In the genomic region with DNA sequence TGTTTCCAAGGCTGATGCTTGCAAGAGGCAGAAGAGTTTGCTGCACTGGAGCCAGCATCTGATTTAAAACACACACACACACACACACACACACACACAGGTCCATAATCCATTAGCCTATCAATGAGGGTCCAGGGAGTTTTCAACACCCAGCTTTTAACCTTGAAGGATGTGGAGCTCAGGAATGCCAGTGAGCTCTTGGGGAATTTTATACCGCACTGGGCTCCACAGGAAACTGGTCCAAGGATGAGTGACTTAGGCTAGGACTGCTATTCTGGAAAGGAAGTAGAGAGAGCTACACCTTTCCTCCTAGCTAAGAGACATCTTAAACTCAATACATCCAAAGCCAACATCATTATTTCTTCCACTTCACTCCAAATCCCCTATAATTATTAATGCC, we compare ENCODE assay signal across 11 cellular contexts. TPM values are rescaled to one million over a fixed set of nuclear protein-coding genes. Genes with fewer than 3 reads are reported as not detected.
DNase-seq lines count a peak whose midpoint lies in the region; ATAC-seq and TF ChIP-seq lines count a peak whose summit lies in the region.
"Had no signal": no experiment of that assay in that cellular context is flagged by ENCODE, and none has a peak within 500 bp of the region (broad histone marks: within the 10 kb centered on the region; RNA-seq: fewer than 3 reads in every experiment).

No MANE protein-coding gene starts in this region.

- H3K27ac ChIP-seq in SK-N-SH (ENCODE audit: low read depth in 2 of 2, low read length in 1 of 2) (no peak overlapping the region; a peak in 1 of 4 replicates), left lung (no peak overlapping the region)
- H3K27ac ChIP-seq: RWPE1 had no signal

- H3K4me3 ChIP-seq in SK-N-SH (ENCODE audit: low read depth in 2 of 2, low read length in 1 of 2) (no peak overlapping the region), left lung (no peak overlapping the region)

- H2AFZ ChIP-seq in SK-N-SH (ENCODE audit: low read depth) = peak overlapping the region; percentile 95; the same call in 1 of the 2 replicates

- intact Hi-C loops in left lung (cut with DNase I) = no loop called here

- H3K27ac Mint-ChIP-seq in HFFc6 (no peak overlapping the region), brain (peak overlapping the region in 1 of 5 experiments; percentile 15), osteocyte (ENCODE audit: unreplicated experiment) (no peak overlapping the region)

- no peaks in the 10 kb centered on the region for H4K20me1 ChIP-seq in SK-N-SH (ENCODE audit: insufficient read depth)

- peaks cover 0 to 30% of the 10 kb centered on the region in 2 experiments; a peak in 2 of 4 replicates for H3K4me1 ChIP-seq in SK-N-SH (ENCODE audit: control insufficient read depth in 1 of 2, insufficient read depth in 2 of 2, low read depth in 1 of 2, low read length in 1 of 2)
- peaks cover 0 to 32% of the 10 kb centered on the region in 2 donors for H3K4me1 ChIP-seq in left lung

- H3F3A ChIP-seq in SK-N-SH (replicated peaks; ENCODE audit: insufficient read depth) = peaks cover 14% of the 10 kb centered on the region

- peak overlapping the region; percentile 96 for H3K4me2 ChIP-seq in SK-N-SH

- no peaks in the 10 kb centered on the region for H3K9me2 ChIP-seq in SK-N-SH

- no peaks in the 10 kb centered on the region for H3K36me3 Mint-ChIP-seq in HFFc6 (ENCODE audit: low read depth)
- no peaks in the 10 kb centered on the region for H3K36me3 Mint-ChIP-seq in brain
- H3K36me3 Mint-ChIP-seq in osteocyte (ENCODE audit: unreplicated experiment) = no peaks in the 10 kb centered on the region

- no peak for TF ChIP-seq RAD21 in SK-N-SH (IDR thresholded peaks at IDR 0.05; ENCODE audit: low read length)

- 0 out of 2 replicates have a peak, but pooled peaks cover 4% of the 10 kb centered on the region for H3K27me3 ChIP-seq in SK-N-SH (ENCODE audit: insufficient read depth)
- peaks cover 6 to 58% of the 10 kb centered on the region in 2 donors for H3K27me3 ChIP-seq in left lung

- POLR2A ChIA-PET in SK-N-SH (lab: Yijun Ruan, JAX) = no interaction called here

- no peak for TF ChIP-seq CTCF in SK-N-SH (IDR thresholded peaks at IDR 0.05)
- TF ChIP-seq CTCF in HFFc6 (IDR thresholded peaks at IDR 0.05) = no peak
- TF ChIP-seq CTCF in brain (conservative IDR thresholded peaks at IDR 0.05) = no peak
- TF ChIP-seq CTCF in osteocyte (IDR thresholded peaks at IDR 0.05) = no peak
- no peak for TF ChIP-seq CTCF in left lung (IDR thresholded peaks at IDR 0.05)

- no peaks in the 10 kb centered on the region for H3K9me3 ChIP-seq in SK-N-SH
- H3K9me3 ChIP-seq in left lung = no peaks in the 10 kb centered on the region

- no peak overlapping the region for H3K9ac ChIP-seq in SK-N-SH

- H3K79me2 ChIP-seq in SK-N-SH (ENCODE audit: insufficient read depth) = no peaks in the 10 kb centered on the region; the same call in 1 of the 2 replicates

- no peaks in the 10 kb centered on the region for H3K9me3 Mint-ChIP-seq in HFFc6
- no peaks in the 10 kb centered on the region for H3K9me3 Mint-ChIP-seq in brain
- H3K9me3 Mint-ChIP-seq in osteocyte (ENCODE audit: unreplicated experiment) = no peaks in the 10 kb centered on the region

- WGBS in SK-N-SH (ENCODE audit: low lambda C conversion rate) = 100% methylated on average over 1 of the region's 1 CpG

- ATAC-seq in SK-N-SH treated with all-trans-retinoic acid at 6 μM for 48 hours = no peak
- ATAC-seq in left lung = no peak
- no peak for ATAC-seq in HG02623 (IDR thresholded peaks at IDR 0.05; ENCODE audit: unreplicated experiment)

- no peaks in the 10 kb centered on the region for H3K36me3 ChIP-seq in SK-N-SH (replicated peaks in 1 of 2; ENCODE audit: control insufficient read depth in 1 of 2, insufficient read depth in 2 of 2, low read length in 1 of 2)
- no peaks in the 10 kb centered on the region for H3K36me3 ChIP-seq in left lung

- no peak for TF ChIP-seq EP300 in SK-N-SH (IDR thresholded peaks at IDR 0.05; ENCODE audit: borderline replicate concordance in 1 of 2, low read depth in 1 of 2, low read length in 1 of 2)

- H3K4me1 Mint-ChIP-seq in HFFc6 (ENCODE audit: low read depth) (peaks cover 25% of the 10 kb centered on the region), brain (peaks cover 26% of the 10 kb centered on the region), osteocyte (ENCODE audit: unreplicated experiment) (peaks cover 26% of the 10 kb centered on the region)

- H3K4me3 Mint-ChIP-seq in HFFc6 = peak overlapping the region; percentile 86; the same call in 1 of the 2 replicates
- peak overlapping the region; percentile 59 to 93 (median 88) for H3K4me3 Mint-ChIP-seq in brain
- H3K4me3 Mint-ChIP-seq in osteocyte (ENCODE audit: unreplicated experiment) = peak overlapping the region; percentile 74

- CTCF ChIA-PET in SK-N-SH (lab: Yijun Ruan, JAX) = interaction anchor here (0.7 to 2.7 kb wide), 28 partner anchors 8 to 293 kb away, joined by 3 to 27 read pairs (median 5); a partner anchor contains a TSS

- H3K27me3 Mint-ChIP-seq in HFFc6 (ENCODE audit: insufficient read depth) = peaks cover 46% of the 10 kb centered on the region
- H3K27me3 Mint-ChIP-seq in brain = peaks cover 71% of the 10 kb centered on the region
- H3K27me3 Mint-ChIP-seq in osteocyte (ENCODE audit: unreplicated experiment) = peaks cover 38% of the 10 kb centered on the region

- DNase-seq in SK-N-SH (peak; percentile 10), HFFc6 (no peak), osteocyte (ENCODE audit: extremely low spot score, unreplicated experiment) (no peak), left lung (no peak), D341Med (ENCODE audit: low spot score) (no peak)
- DNase-seq: central memory CD4-positive, alpha-beta T cell; trophoblast cell had no signal

TF ChIP-seq in SK-N-SH, 30 proteins besides CTCF, POLR2A, EP300 and RAD21:
- TF ChIP-seq EZH2phosphoT487 (IDR thresholded peaks at IDR 0.05; ENCODE audit: borderline replicate concordance, low read depth) (no peak), MEF2A (IDR thresholded peaks at IDR 0.05; ENCODE audit: borderline replicate concordance, low read depth) (no peak)
TF ChIP-seq in SK-N-SH: peak in this region for 0.

TF ChIP-seq in SK-N-SH treated with all-trans-retinoic acid at 6 μM for 48 hours, 23 proteins besides CTCF, POLR2A, EP300 and RAD21:
- TF ChIP-seq, protein P1, sequence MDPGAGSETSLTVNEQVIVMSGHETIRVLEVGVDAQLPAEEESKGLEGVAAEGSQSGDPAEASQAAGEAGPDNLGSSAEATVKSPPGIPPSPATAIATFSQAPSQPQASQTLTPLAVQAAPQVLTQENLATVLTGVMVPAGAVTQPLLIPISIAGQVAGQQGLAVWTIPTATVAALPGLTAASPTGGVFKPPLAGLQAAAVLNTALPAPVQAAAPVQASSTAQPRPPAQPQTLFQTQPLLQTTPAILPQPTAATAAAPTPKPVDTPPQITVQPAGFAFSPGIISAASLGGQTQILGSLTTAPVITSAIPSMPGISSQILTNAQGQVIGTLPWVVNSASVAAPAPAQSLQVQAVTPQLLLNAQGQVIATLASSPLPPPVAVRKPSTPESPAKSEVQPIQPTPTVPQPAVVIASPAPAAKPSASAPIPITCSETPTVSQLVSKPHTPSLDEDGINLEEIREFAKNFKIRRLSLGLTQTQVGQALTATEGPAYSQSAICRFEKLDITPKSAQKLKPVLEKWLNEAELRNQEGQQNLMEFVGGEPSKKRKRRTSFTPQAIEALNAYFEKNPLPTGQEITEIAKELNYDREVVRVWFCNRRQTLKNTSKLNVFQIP (CRISPR knock-in tag; IDR thresholded peaks at IDR 0.05; ENCODE audit: borderline replicate concordance, low read depth) = no peak
- TF ChIP-seq ARNTL (CRISPR knock-in tag; IDR thresholded peaks at IDR 0.05; ENCODE audit: borderline replicate concordance, low read depth) = no peak
- no peak for TF ChIP-seq ZFP3 (CRISPR knock-in tag; IDR thresholded peaks at IDR 0.05)

RNA-seq across cellular contexts. Expression of a gene that starts 0.9 kb away (rescaled TPM):
- polyA plus RNA-seq in SK-N-SH (2012; rRNA removed) (3.5 and 3.7 TPM in 2 replicates), brain (ENCODE audit: insufficient read depth, low read depth, low replicate concordance) (1.6 TPM)
- polyA plus RNA-seq in SK-N-SH (2012; cell fraction: cytosol; rRNA removed) = 2.2 and 3.1 TPM in 2 replicates
- 3.2 and 3.9 TPM in 2 replicates for polyA plus RNA-seq in SK-N-SH (2012; cell fraction: nucleus; rRNA removed)
- total RNA-seq in HFFc6 (2021; fragmentation: NEBNext Ultra II Directional; extraction: Animal tissue kit (Norgen Biotek cat#: 25700)) = under 1 TPM in 5 of 6 experiments, not detected in 1; 0.11 to 0.35 (median 0.19) TPM
- total RNA-seq in osteocyte (0.86 and 1.5 TPM in 2 replicates), left lung (under 1 TPM; 0.68 to 0.85 TPM)
